8 cellular contexts compared by ENCODE assay signal in the genomic region with DNA sequence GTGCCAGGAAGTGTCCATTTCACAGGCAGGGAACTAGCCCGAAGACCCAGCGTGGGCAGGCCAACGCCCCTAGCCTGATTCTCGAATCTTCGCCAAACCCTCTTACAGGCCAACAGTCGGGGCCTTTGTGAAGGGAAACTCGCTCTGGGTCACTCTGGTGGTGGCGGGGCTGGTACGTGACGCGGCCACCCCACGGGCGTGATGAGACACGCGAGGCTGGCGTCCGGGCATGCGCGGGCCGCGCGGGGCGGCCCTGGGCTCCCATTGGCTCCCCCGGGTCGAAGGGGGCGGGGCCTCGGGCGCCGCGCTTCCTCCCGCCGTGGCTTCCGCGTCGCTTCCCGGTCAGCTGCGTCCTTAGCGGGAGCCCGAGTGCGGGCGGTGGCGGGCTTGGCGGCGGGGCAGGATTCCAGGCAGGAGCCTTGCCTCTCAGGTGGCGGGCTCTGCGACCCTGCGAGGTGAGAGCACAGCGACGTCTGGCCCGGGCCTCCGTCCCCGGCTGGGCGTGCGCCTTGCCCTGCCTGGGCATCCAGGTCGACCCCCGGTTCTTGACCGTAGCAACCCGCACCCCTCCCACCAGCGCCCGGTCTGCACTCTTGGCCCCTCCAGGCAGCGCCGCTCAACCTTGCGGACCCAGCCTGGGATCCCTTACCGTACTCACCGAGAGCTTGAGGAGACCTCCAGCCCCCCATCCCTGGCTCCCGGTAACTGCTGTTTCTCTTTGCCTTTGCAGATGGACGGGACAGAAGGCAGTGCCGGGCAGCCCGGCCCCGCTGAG. TPM values are rescaled to one million over a fixed set of nuclear protein-coding genes. Genes with fewer than 3 reads are reported as not detected.
DNase-seq lines count a peak whose midpoint lies in the region; ATAC-seq and TF ChIP-seq lines count a peak whose summit lies in the region.

A gene with protein sequence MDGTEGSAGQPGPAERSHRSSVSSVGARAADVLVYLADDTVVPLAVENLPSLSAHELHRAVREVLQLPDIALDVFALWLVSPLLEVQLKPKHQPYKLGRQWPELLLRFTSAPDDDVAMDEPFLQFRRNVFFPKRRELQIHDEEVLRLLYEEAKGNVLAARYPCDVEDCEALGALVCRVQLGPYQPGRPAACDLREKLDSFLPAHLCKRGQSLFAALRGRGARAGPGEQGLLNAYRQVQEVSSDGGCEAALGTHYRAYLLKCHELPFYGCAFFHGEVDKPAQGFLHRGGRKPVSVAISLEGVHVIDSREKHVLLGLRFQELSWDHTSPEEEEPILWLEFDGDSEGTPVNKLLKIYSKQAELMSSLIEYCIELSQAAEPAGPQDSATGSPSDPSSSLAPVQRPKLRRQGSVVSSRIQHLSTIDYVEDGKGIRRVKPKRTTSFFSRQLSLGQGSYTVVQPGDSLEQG (plus strand): TSS at position 331 of the 775 bp plus-strand sequence. CDS start 400 bp downstream, at position 731.

- H3K4me1 Mint-ChIP-seq in progenitor cell of endocrine pancreas (ENCODE audit: low read depth) (peaks cover 25% of the 10 kb centered on the region), type B pancreatic cell (ENCODE audit: unreplicated experiment) (peaks cover 49% of the 10 kb centered on the region)

- H3K9me3 Mint-ChIP-seq in progenitor cell of endocrine pancreas (ENCODE audit: low read depth), result no peaks in the 10 kb centered on the region
- no peaks in the 10 kb centered on the region for H3K9me3 Mint-ChIP-seq in type B pancreatic cell

- intact Hi-C loops in left cardiac atrium (cut with DNase I), result no loop called here

- TF ChIP-seq CTCF in progenitor cell of endocrine pancreas (IDR thresholded peaks at IDR 0.05; ENCODE audit: unreplicated experiment) (no peak), type B pancreatic cell (conservative IDR thresholded peaks at IDR 0.05) (no peak)

- H3K36me3 Mint-ChIP-seq in progenitor cell of endocrine pancreas (ENCODE audit: insufficient read depth) (no peaks in the 10 kb centered on the region), type B pancreatic cell (peaks cover 5% of the 10 kb centered on the region)

- peak; percentile 27 for ATAC-seq in GM21786 (IDR thresholded peaks at IDR 0.05; ENCODE audit: unreplicated experiment)
- peak; percentile 69 to 78 for ATAC-seq in left cardiac atrium

- peak within 1 kb of the TSS; percentile 83 for H3K4me3 Mint-ChIP-seq in progenitor cell of endocrine pancreas (ENCODE audit: low read depth)
- peak within 1 kb of the TSS; percentile 92 for H3K4me3 Mint-ChIP-seq in type B pancreatic cell

- H3K27ac Mint-ChIP-seq in progenitor cell of endocrine pancreas (peak within 1 kb of the TSS; percentile 64), type B pancreatic cell (peak within 1 kb of the TSS; percentile 98)

- no peaks in the 10 kb centered on the region for H3K27me3 Mint-ChIP-seq in progenitor cell of endocrine pancreas
- no peaks in the 10 kb centered on the region for H3K27me3 Mint-ChIP-seq in type B pancreatic cell

- DNase-seq in CD1c-positive myeloid dendritic cell (ENCODE audit: extremely low spot score) (peak; percentile 97), NCI-H1436 (lab: John Stamatoyannopoulos, UW) (peak; percentile 65), T-helper 2 cell (peak; percentile 78 to 88 (median 84)), amniotic stem cell (lab: John Stamatoyannopoulos, UW) (peak; percentile 57), left cardiac atrium (peak; percentile 95), progenitor cell of endocrine pancreas (ENCODE audit: low spot score, unreplicated experiment) (peak; percentile 75), type B pancreatic cell (ENCODE audit: extremely low spot score, unreplicated experiment) (peak; percentile 89)

RNA-seq across cellular contexts. Expression of the gene that starts here (rescaled TPM):
- total RNA-seq in left cardiac atrium, result 10 to 100 TPM; 13.4 to 21.5 TPM
- total RNA-seq in progenitor cell of endocrine pancreas, result 27.3 and 27.5 TPM in 2 replicates
- 35.0 and 41.8 TPM in 2 replicates for total RNA-seq in type B pancreatic cell (ENCODE audit: low replicate concordance)

Comparison
In these comparisons a context has a peak if more than half of its experiments do, and no peak if none do; other contexts are left out.
1. Peak in every context shown above with its lines: DNase-seq and ATAC-seq.